Comparison of ENCODE assay signal across 15 cellular contexts in genomic region chr11:111549869-111550203, GRCh38. TPM values are rescaled to one million over a fixed set of nuclear protein-coding genes. Genes with fewer than 3 reads are reported as not detected.
DNase-seq lines count a peak whose midpoint lies in the region; ATAC-seq and TF ChIP-seq lines count a peak whose summit lies in the region.
"Had no signal": no experiment of that assay in that cellular context is flagged by ENCODE, and none has a peak within 500 bp of the region (broad histone marks: within the 10 kb centered on the region; RNA-seq: fewer than 3 reads in every experiment).

No MANE protein-coding gene starts in this region.

- intact Hi-C loops in psoas muscle (cut with DNase I) (no loop called here), transverse colon (cut with DNase I; ENCODE audit: low total_unique reads) (no loop called here)

- no peak overlapping the region for H3K27ac ChIP-seq in psoas muscle
- H3K27ac ChIP-seq in osteoblast (ENCODE audit: low read depth, low read length): no peak overlapping the region
- no peak overlapping the region for H3K27ac ChIP-seq in transverse colon

- WGBS in psoas muscle, 3 donors: 24 to 34% (median 31%) methylated on average over 3 of the region's 3 CpGs
- 43 to 61% methylated on average over 3 of the region's 3 CpGs for WGBS in transverse colon (ENCODE audit: low coverage in 1 of 2), 2 donors

- in situ Hi-C loops in transverse colon (cut with MboI; ENCODE audit: low pct_ligation_motif_present in 1 of 4, low pct_unique_long_range_greater_than_20kb in 1 of 4, low sequenced_read_pairs in 3 of 4): no loop called here

- H3K4me3 Mint-ChIP-seq in HFFc6: no peak overlapping the region
- H3K4me3 Mint-ChIP-seq: CD4-positive, alpha-beta T cell had no signal

- ATAC-seq in SK-N-SH treated with all-trans-retinoic acid at 6 μM for 48 hours: no peak
- ATAC-seq in psoas muscle: peak in 1 of 4 donors; percentile 8
- no peak for ATAC-seq in HG02610 (IDR thresholded peaks at IDR 0.05; ENCODE audit: unreplicated experiment)

- H3K9me3 ChIP-seq in psoas muscle (no peaks in the 10 kb centered on the region), osteoblast (ENCODE audit: low read depth, low read length) (no peaks in the 10 kb centered on the region), transverse colon (no peaks in the 10 kb centered on the region)

- TF ChIP-seq CTCF in BJ (IDR thresholded peaks at IDR 0.05; ENCODE audit: insufficient read depth, low read depth, low read length) (no peak), HFFc6 (IDR thresholded peaks at IDR 0.05) (no peak), psoas muscle (IDR thresholded peaks at IDR 0.05) (no peak), osteoblast (IDR thresholded peaks at IDR 0.05; ENCODE audit: extremely low read depth, low read depth, low read length) (no peak), transverse colon (IDR thresholded peaks at IDR 0.05) (no peak)

- no peaks in the 10 kb centered on the region for H3K79me2 ChIP-seq in osteoblast (ENCODE audit: insufficient read depth, low read length)

- no peaks in the 10 kb centered on the region for H3K27me3 ChIP-seq in BJ (ENCODE audit: control insufficient read depth, insufficient read depth, low read length)
- no peaks in the 10 kb centered on the region for H3K27me3 ChIP-seq in psoas muscle (ENCODE audit: insufficient read depth in 3 of 3, low read length in 2 of 3)
- no peaks in the 10 kb centered on the region for H3K27me3 ChIP-seq in osteoblast (ENCODE audit: insufficient read depth, low read length)
- H3K27me3 ChIP-seq in transverse colon: no peaks in the 10 kb centered on the region

- H2AFZ ChIP-seq in osteoblast (ENCODE audit: low read length): no peak overlapping the region

- TF ChIP-seq EP300 in transverse colon (IDR thresholded peaks at IDR 0.05; ENCODE audit: low read depth): no peak

- H3K27me3 Mint-ChIP-seq in HFFc6 (ENCODE audit: insufficient read depth): no peaks in the 10 kb centered on the region; the same call in 1 of the 2 replicates

- H3K4me3 ChIP-seq in BJ (ENCODE audit: low read depth, low read length) (no peak overlapping the region), psoas muscle (peak overlapping the region; percentile 4), osteoblast (ENCODE audit: insufficient read depth, low read length) (no peak overlapping the region), transverse colon (no peak overlapping the region)

- H3K4me1 Mint-ChIP-seq in HFFc6 (ENCODE audit: low read depth): peaks cover 42% of the 10 kb centered on the region

- H3K36me3 Mint-ChIP-seq in HFFc6 (ENCODE audit: low read depth): peaks cover 80% of the 10 kb centered on the region

- no peak for TF ChIP-seq POLR2A in transverse colon (IDR thresholded peaks at IDR 0.05)

- H3K4me2 ChIP-seq in osteoblast (ENCODE audit: insufficient read depth, low read length): no peak overlapping the region

- H3K4me1 ChIP-seq in psoas muscle (peaks cover 16% of the 10 kb centered on the region), osteoblast (ENCODE audit: insufficient read depth, low read length) (peaks cover 16% of the 10 kb centered on the region), transverse colon (no peaks in the 10 kb centered on the region)

- CTCF ChIA-PET in BJ (lab: Yijun Ruan, JAX): interaction anchor here (2.7 kb wide), 1 partner anchor 95 kb away, joined by 12 read pairs; no protein-coding TSS in a partner anchor

- H3K36me3 ChIP-seq in BJ (ENCODE audit: control insufficient read depth, insufficient read depth, low read length): peaks cover 29% of the 10 kb centered on the region
- H3K36me3 ChIP-seq in psoas muscle (ENCODE audit: insufficient read depth in 1 of 2, low read depth in 1 of 2): peaks cover 4 to 15% of the 10 kb centered on the region in 2 donors
- peaks cover 55% of the 10 kb centered on the region for H3K36me3 ChIP-seq in osteoblast (ENCODE audit: insufficient read depth, low read length)
- H3K36me3 ChIP-seq in transverse colon: no peaks in the 10 kb centered on the region

- H3K27ac Mint-ChIP-seq in HFFc6: peak overlapping the region; percentile 77
- H3K27ac Mint-ChIP-seq: CD4-positive, alpha-beta T cell had no signal

- peaks cover 2% of the 10 kb centered on the region; the same call in 1 of the 2 replicates for H3K9me3 Mint-ChIP-seq in HFFc6
- H3K9me3 Mint-ChIP-seq: CD4-positive, alpha-beta T cell had no signal

- POLR2A ChIA-PET in BJ (lab: Charles Lee): no interaction called here

- DNase-seq in BJ (ENCODE audit: low read depth) (peak; percentile 59), HFFc6 (no peak), psoas muscle (no peak), osteoblast (ENCODE audit: insufficient read length, low spot score, missing footprints) (no peak), transverse colon (no peak)
- DNase-seq: 8988T; ACHN; C1 segment of cervical spinal cord; CD4-positive, alpha-beta T cell; DMS79; GF-D8; HCEC 1CT had no signal

- no peaks in the 10 kb centered on the region for H4K20me1 ChIP-seq in osteoblast (ENCODE audit: insufficient read depth, low read length)

TF ChIP-seq in SK-N-SH treated with all-trans-retinoic acid at 6 μM for 48 hours, 23 proteins besides CTCF, POLR2A, EP300 and RAD21:
- 0 out of 2 replicates have a peak, but pooled peaks have one; percentile 24 for TF ChIP-seq GLIS3 (CRISPR knock-in tag; IDR thresholded peaks at IDR 0.05)
- TF ChIP-seq ZFP3 (CRISPR knock-in tag; IDR thresholded peaks at IDR 0.05): no peak

RNA-seq across cellular contexts. Expression of gene LAYN, which starts 9.3 kb away (rescaled TPM):
- polyA plus RNA-seq in BJ (2011; rRNA removed) (253 and 302 TPM in 2 replicates), psoas muscle (1 to 10 TPM in 2 of 3 donors, under 1 TPM in 1; 0.60 to 8.4 (median 6.3) TPM)
- polyA minus RNA-seq in BJ (2011; rRNA and poly(A)+ RNA removed): 109 and 185 TPM in 2 replicates
- total RNA-seq in HFFc6 (2021; fragmentation: NEBNext Ultra II Directional; extraction: Animal tissue kit (Norgen Biotek cat#: 25700)): 100 to 1,000 TPM in 5 of 6 experiments, 10 to 100 TPM in 1; 79.1 to 148 (median 132) TPM
- total RNA-seq in psoas muscle (10 to 100 TPM in 1 of 4 donors, 1 to 10 TPM in 3; 3.3 to 12.6 (median 8.1) TPM), osteoblast (81.8 and 94.0 TPM in 2 replicates), transverse colon (10 to 100 TPM in 2 of 4 donors, 1 to 10 TPM in 2; 5.6 to 19.7 (median 10.3) TPM)

RNA-seq across cellular contexts. Expression of gene HOATZ, which starts 35.3 kb away (rescaled TPM):
- polyA plus RNA-seq in BJ (2011; rRNA removed) (not detected in 2 replicates), psoas muscle (not detected)
- polyA minus RNA-seq in BJ (2011; rRNA and poly(A)+ RNA removed): not detected in 2 replicates
- not detected for total RNA-seq in HFFc6 (2021; fragmentation: NEBNext Ultra II Directional; extraction: Animal tissue kit (Norgen Biotek cat#: 25700))
- total RNA-seq in psoas muscle (not detected), osteoblast (not detected in 2 replicates), transverse colon (not detected)
- total RNA-seq: CD4-positive, alpha-beta T cell; H4 had no signal

RNA-seq across cellular contexts. Expression of gene BTG4, which starts 37.6 kb away (rescaled TPM):
- polyA plus RNA-seq in BJ (2011; rRNA removed): 0.11 TPM in 1 of 2 replicates, not detected in the other
- not detected in 2 replicates for polyA minus RNA-seq in BJ (2011; rRNA and poly(A)+ RNA removed)
- total RNA-seq in HFFc6 (2021; fragmentation: NEBNext Ultra II Directional; extraction: Animal tissue kit (Norgen Biotek cat#: 25700)): not detected
- total RNA-seq in psoas muscle: not detected
- polyA plus RNA-seq in psoas muscle: not detected
- total RNA-seq in osteoblast: 0.29 TPM in 1 of 2 replicates, not detected in the other
- not detected for total RNA-seq in transverse colon
- total RNA-seq: CD4-positive, alpha-beta T cell had no signal

RNA-seq across cellular contexts. Expression of gene SIK2, which starts 52.4 kb away (rescaled TPM):
- polyA plus RNA-seq in BJ (2011; rRNA removed) (17.6 and 24.2 TPM in 2 replicates), psoas muscle (10 to 100 TPM in 2 of 3 donors, 1 to 10 TPM in 1; 9.0 to 30.4 (median 26.6) TPM)
- 19.9 and 20.6 TPM in 2 replicates for polyA minus RNA-seq in BJ (2011; rRNA and poly(A)+ RNA removed)
- total RNA-seq in HFFc6 (2021; fragmentation: NEBNext Ultra II Directional; extraction: Animal tissue kit (Norgen Biotek cat#: 25700)): 10 to 100 TPM; 15.4 to 25.5 (median 18.0) TPM
- total RNA-seq in psoas muscle (10 to 100 TPM; 20.5 to 69.6 (median 34.9) TPM), osteoblast (17.7 and 18.3 TPM in 2 replicates), transverse colon (10 to 100 TPM in 3 of 4 donors, 1 to 10 TPM in 1; 6.6 to 19.1 (median 16.2) TPM)
